ENCODE assay signal across 2 cellular contexts in the genomic region with DNA sequence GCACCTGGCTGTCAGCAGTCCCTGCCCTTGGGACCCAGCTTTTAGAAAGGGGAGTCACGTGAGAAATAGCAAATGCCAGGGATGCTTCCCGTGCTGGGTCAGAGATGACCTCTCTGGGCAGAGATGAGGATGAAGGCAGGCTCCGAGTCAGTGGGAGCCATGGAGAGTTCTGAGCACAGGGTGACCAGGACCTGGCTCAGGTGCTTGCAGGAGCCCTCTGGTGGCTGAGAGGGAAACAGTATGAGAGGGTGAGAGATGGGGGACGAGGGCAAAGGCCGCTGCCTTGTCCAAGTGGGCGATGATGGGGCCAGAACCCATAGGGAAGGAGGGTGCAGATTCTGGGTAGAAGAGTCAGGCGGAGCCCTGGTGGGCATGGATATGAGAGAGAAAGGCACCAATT.
TF ChIP-seq lines count a peak whose summit lies in the region.

No MANE protein-coding gene starts in this region.

TF ChIP-seq in GM23338, 12 proteins besides CTCF, POLR2A, EP300 and RAD21:
- no peak for TF ChIP-seq ZNF462 (CRISPR knock-in tag; IDR thresholded peaks at IDR 0.05)
- TF ChIP-seq ZNF114 (CRISPR knock-in tag; IDR thresholded peaks at IDR 0.05) = no peak
- TF ChIP-seq EZH2 (IDR thresholded peaks at IDR 0.05; ENCODE audit: low read depth, unreplicated experiment) = no peak
- no peak for TF ChIP-seq CREB1 (CRISPR knock-in tag; IDR thresholded peaks at IDR 0.05; ENCODE audit: low read depth)
TF ChIP-seq in GM23338: peak in this region for 0.

TF ChIP-seq in HepG2, 621 proteins besides CTCF, POLR2A, EP300 and RAD21:
- TF ChIP-seq SMC3 (IDR thresholded peaks at IDR 0.05; ENCODE audit: low read length) (peak; percentile 28; the same call in 1 of the 2 replicates), ZNF772 (CRISPR knock-in tag; IDR thresholded peaks at IDR 0.05) (no peak), MAF1 (CRISPR knock-in tag; IDR thresholded peaks at IDR 0.05; ENCODE audit: borderline replicate concordance) (no peak), ZMYM3 (CRISPR knock-in tag; IDR thresholded peaks at IDR 0.05) (peak; percentile 53; the same call in 1 of the 2 replicates), CREB1 (IDR thresholded peaks at IDR 0.05) (no peak), CREB1 (CRISPR knock-in tag; IDR thresholded peaks at IDR 0.05) (no peak), RFXAP (CRISPR knock-in tag; IDR thresholded peaks at IDR 0.05; ENCODE audit: borderline replicate concordance) (no peak), ZNF687 (CRISPR knock-in tag; IDR thresholded peaks at IDR 0.05) (peak; percentile 15), ZNF546 (CRISPR knock-in tag; conservative IDR thresholded peaks at IDR 0.05) (no peak), ZNF432 (CRISPR knock-in tag; IDR thresholded peaks at IDR 0.05; ENCODE audit: borderline replicate concordance) (no peak), FOXO1 (CRISPR knock-in tag; IDR thresholded peaks at IDR 0.05) (no peak), ZBTB34 (CRISPR knock-in tag; IDR thresholded peaks at IDR 0.05) (no peak), ZFP82 (CRISPR knock-in tag; IDR thresholded peaks at IDR 0.05; ENCODE audit: borderline replicate concordance) (no peak), ZBTB2 (CRISPR knock-in tag; IDR thresholded peaks at IDR 0.05; ENCODE audit: low read depth) (no peak), ZNF674 (CRISPR knock-in tag; IDR thresholded peaks at IDR 0.05; ENCODE audit: low read depth) (no peak), ARNT2 (CRISPR knock-in tag; IDR thresholded peaks at IDR 0.05; ENCODE audit: low read depth) (no peak), STAG1 (CRISPR knock-in tag; IDR thresholded peaks at IDR 0.05) (peak; percentile 50)
- TF ChIP-seq, protein P1, sequence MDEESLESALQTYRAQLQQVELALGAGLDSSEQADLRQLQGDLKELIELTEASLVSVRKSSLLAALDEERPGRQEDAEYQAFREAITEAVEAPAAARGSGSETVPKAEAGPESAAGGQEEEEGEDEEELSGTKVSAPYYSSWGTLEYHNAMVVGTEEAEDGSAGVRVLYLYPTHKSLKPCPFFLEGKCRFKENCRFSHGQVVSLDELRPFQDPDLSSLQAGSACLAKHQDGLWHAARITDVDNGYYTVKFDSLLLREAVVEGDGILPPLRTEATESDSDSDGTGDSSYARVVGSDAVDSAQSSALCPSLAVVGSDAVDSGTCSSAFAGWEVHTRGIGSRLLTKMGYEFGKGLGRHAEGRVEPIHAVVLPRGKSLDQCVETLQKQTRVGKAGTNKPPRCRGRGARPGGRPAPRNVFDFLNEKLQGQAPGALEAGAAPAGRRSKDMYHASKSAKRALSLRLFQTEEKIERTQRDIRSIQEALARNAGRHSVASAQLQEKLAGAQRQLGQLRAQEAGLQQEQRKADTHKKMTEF (CRISPR knock-in tag; IDR thresholded peaks at IDR 0.05) = no peak
- TF ChIP-seq, protein P2, sequence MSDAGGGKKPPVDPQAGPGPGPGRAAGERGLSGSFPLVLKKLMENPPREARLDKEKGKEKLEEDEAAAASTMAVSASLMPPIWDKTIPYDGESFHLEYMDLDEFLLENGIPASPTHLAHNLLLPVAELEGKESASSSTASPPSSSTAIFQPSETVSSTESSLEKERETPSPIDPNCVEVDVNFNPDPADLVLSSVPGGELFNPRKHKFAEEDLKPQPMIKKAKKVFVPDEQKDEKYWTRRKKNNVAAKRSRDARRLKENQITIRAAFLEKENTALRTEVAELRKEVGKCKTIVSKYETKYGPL (CRISPR knock-in tag; IDR thresholded peaks at IDR 0.05) = no peak
- TF ChIP-seq, protein P3, sequence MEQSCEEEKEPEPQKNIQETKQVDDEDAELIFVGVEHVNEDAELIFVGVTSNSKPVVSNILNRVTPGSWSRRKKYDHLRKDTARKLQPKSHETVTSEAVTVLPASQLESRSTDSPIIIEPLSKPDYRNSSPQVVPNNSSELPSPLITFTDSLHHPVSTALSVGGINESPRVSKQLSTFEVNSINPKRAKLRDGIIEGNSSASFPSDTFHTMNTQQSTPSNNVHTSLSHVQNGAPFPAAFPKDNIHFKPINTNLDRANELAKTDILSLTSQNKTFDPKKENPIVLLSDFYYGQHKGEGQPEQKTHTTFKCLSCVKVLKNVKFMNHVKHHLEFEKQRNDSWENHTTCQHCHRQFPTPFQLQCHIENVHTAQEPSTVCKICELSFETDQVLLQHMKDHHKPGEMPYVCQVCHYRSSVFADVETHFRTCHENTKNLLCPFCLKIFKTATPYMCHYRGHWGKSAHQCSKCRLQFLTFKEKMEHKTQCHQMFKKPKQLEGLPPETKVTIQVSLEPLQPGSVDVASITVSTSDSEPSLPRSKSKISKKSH (CRISPR knock-in tag; IDR thresholded peaks at IDR 0.05; ENCODE audit: borderline replicate concordance) = no peak
